ENCODE assay signal across 13 cellular contexts in genomic region chr10:118752401-118752800, GRCh38. TPM values are rescaled to one million over a fixed set of nuclear protein-coding genes. Genes with fewer than 3 reads are reported as not detected.
DNase-seq lines count a peak whose midpoint lies in the region; ATAC-seq and TF ChIP-seq lines count a peak whose summit lies in the region.
"Had no signal": no experiment of that assay in that cellular context is flagged by ENCODE, and none has a peak within 500 bp of the region (broad histone marks: within the 10 kb centered on the region; RNA-seq: fewer than 3 reads in every experiment).

No MANE protein-coding gene starts in this region.

- intact Hi-C loops in CD4-positive, alpha-beta T cell (cut with DNase I, micrococcal nuclease): loop anchor here (5.0 to 10.0 kb wide), 6 partner anchors 275 to 1378 kb away; partner anchors contain the start of genes FAM204A (in 2 of the 2), SFXN4 (in 2 of the 2), NANOS1 (in 1 of the 2) and PDZD8 (in 1 of the 2)
- intact Hi-C loops in natural killer cell (cut with micrococcal nuclease): loop anchor here (10.0 kb wide), 1 partner anchor 842 kb away; the partner anchor contains the start of gene TIAL1

- H3K4me3 ChIP-seq in HUES6 (ENCODE audit: low read depth, low read length) (peak overlapping the region; percentile 100; the same call in 1 of the 2 replicates), adipocyte (ENCODE audit: low read length) (peak overlapping the region; percentile 85)

- H3K36me3 ChIP-seq in HUES6 (ENCODE audit: control insufficient read depth, insufficient read depth, low read length) (no peaks in the 10 kb centered on the region), adipocyte (ENCODE audit: control insufficient read depth, insufficient read depth, low read length, severe bottlenecking) (peaks cover 6% of the 10 kb centered on the region)
- H3K36me3 ChIP-seq: pancreas, uterus had no signal

- H3K36me3 Mint-ChIP-seq in CD4-positive, alpha-beta T cell (ENCODE audit: low read depth): peaks cover 31% of the 10 kb centered on the region
- H3K36me3 Mint-ChIP-seq in natural killer cell: no peaks in the 10 kb centered on the region

- ATAC-seq in CD4-positive, alpha-beta T cell (ENCODE audit: poor library complexity): no peak
- no peak for ATAC-seq in natural killer cell
- ATAC-seq in GM21825 (IDR thresholded peaks at IDR 0.05; ENCODE audit: unreplicated experiment): no peak
- ATAC-seq: pancreas had no signal

- no peaks in the 10 kb centered on the region for H3K27me3 ChIP-seq in CD4-positive, alpha-beta T cell (ENCODE audit: control insufficient read depth, insufficient read depth, low read length)
- H3K27me3 ChIP-seq in HUES6 (ENCODE audit: control insufficient read depth, insufficient read depth, low read length): 0 out of 2 replicates have a peak, but pooled peaks cover 2% of the 10 kb centered on the region
- H3K27me3 ChIP-seq in adipocyte (replicated peaks; ENCODE audit: control insufficient read depth, insufficient read depth, low read length): no peaks in the 10 kb centered on the region
- H3K27me3 ChIP-seq: pancreas, uterus had no signal

- peak overlapping the region; percentile 46 for H3K27ac Mint-ChIP-seq in CD4-positive, alpha-beta T cell
- peak overlapping the region in 1 of 2 donors; percentile 95 for H3K27ac Mint-ChIP-seq in natural killer cell

- H3K4me3 Mint-ChIP-seq in CD4-positive, alpha-beta T cell: peak overlapping the region; percentile 85
- H3K4me3 Mint-ChIP-seq in natural killer cell: peak overlapping the region; percentile 90

- no peaks in the 10 kb centered on the region for H3K27me3 Mint-ChIP-seq in CD4-positive, alpha-beta T cell
- H3K27me3 Mint-ChIP-seq in natural killer cell (ENCODE audit: low read depth in 2 of 2): peaks cover 0 to 7% of the 10 kb centered on the region in 2 donors

- H3K9me3 Mint-ChIP-seq in CD4-positive, alpha-beta T cell: no peaks in the 10 kb centered on the region
- no peaks in the 10 kb centered on the region for H3K9me3 Mint-ChIP-seq in natural killer cell

- H3K27ac ChIP-seq in CD4-positive, alpha-beta T cell (ENCODE audit: low read depth, low read length): no peak overlapping the region
- no peak overlapping the region for H3K27ac ChIP-seq in HUES6 (ENCODE audit: low read depth, low read length)
- H3K27ac ChIP-seq: pancreas had no signal

- H3K4me1 Mint-ChIP-seq in CD4-positive, alpha-beta T cell (ENCODE audit: low read depth): peaks cover 68% of the 10 kb centered on the region
- peaks cover 50% of the 10 kb centered on the region in 2 donors for H3K4me1 Mint-ChIP-seq in natural killer cell

- H3K4me1 ChIP-seq in HUES6 (ENCODE audit: control insufficient read depth, insufficient read depth, low read length): peaks cover 10% of the 10 kb centered on the region; the same call in 1 of the 2 replicates
- peaks cover 21% of the 10 kb centered on the region for H3K4me1 ChIP-seq in adipocyte (ENCODE audit: control insufficient read depth, insufficient read depth, low read length)
- H3K4me1 ChIP-seq: uterus had no signal

- H3K9ac ChIP-seq in HUES6 (ENCODE audit: low read length): no peak overlapping the region
- H3K9ac ChIP-seq in adipocyte (ENCODE audit: low read length): peak overlapping the region; percentile 96

- TF ChIP-seq CTCF in CD4-positive, alpha-beta T cell (IDR thresholded peaks at IDR 0.05): no peak
- no peak for TF ChIP-seq CTCF in natural killer cell (IDR thresholded peaks at IDR 0.05)

- POLR2A ChIA-PET in CD4-positive, alpha-beta T cell (lab: Charles Lee): interaction anchor here (0.6 to 4.0 kb wide), 2 partner anchors 20 to 328 kb away, joined by 3 to 92 read pairs; no protein-coding TSS in a partner anchor

- DNase-seq in CD4-positive, alpha-beta T cell: no peak
- peak; percentile 43 for DNase-seq in adipocyte (ENCODE audit: low read depth)
- DNase-seq in natural killer cell: no peak
- no peak for DNase-seq in mucosa of gallbladder (ENCODE audit: low spot score)
- no peak for DNase-seq in Kasumi-1 (lab: John Stamatoyannopoulos, UW)
- no peak for DNase-seq in NCI-H187 (lab: John Stamatoyannopoulos, UW)
- DNase-seq: central memory CD4-positive, alpha-beta T cell; DMS79 treated with DMSO at 0.1 percent for 48 hours; pancreas; SIG-M5; uterus had no signal

- no peaks in the 10 kb centered on the region for H3K9me3 ChIP-seq in CD4-positive, alpha-beta T cell (ENCODE audit: control insufficient read depth, low read length)
- H3K9me3 ChIP-seq in HUES6 (ENCODE audit: control insufficient read depth, insufficient read depth, low read depth, low read length): no peaks in the 10 kb centered on the region
- H3K9me3 ChIP-seq in adipocyte (ENCODE audit: control insufficient read depth, low read length): no peaks in the 10 kb centered on the region
- H3K9me3 ChIP-seq: pancreas, uterus had no signal

- CTCF ChIA-PET in CD4-positive, alpha-beta T cell (lab: Charles Lee): no interaction called here

RNA-seq across cellular contexts. Expression of gene CACUL1, which starts 2.4 kb away (rescaled TPM):
- 10 to 100 TPM; 36.7 to 37.4 TPM for total RNA-seq in CD4-positive, alpha-beta T cell
- total RNA-seq in natural killer cell (10 to 100 TPM; 45.4 to 65.9 (median 47.6) TPM), mucosa of gallbladder (33.1 TPM)
